ENCODE assay signal across 12 cellular contexts in the genomic region with DNA sequence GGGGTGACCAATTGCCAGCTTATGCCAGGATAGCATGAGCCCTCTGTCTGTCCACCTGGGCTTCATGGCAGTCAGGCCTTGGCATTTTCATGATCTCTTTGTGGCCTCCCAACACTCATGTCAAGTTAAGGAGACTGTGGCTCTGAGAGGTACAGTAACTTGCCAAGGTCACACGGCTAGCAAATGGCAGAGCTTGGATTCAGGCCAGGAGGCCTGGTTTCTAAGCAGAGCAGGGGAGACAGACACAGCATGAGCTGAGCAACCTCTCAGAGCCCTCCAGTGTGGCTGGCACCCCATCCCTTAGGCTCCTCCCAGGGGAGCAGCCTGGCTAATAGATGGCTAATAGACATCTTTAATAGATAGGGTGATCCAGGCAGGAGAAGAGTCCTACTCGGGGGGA. TPM values are rescaled to one million over a fixed set of nuclear protein-coding genes. Genes with fewer than 3 reads are reported as not detected.
DNase-seq lines count a peak whose midpoint lies in the region; ATAC-seq and TF ChIP-seq lines count a peak whose summit lies in the region.
"Had no signal": no experiment of that assay in that cellular context is flagged by ENCODE, and none has a peak within 500 bp of the region (broad histone marks: within the 10 kb centered on the region; RNA-seq: fewer than 3 reads in every experiment).

No MANE protein-coding gene starts in this region.

- H3K27me3 ChIP-seq in mesendoderm (ENCODE audit: insufficient read depth, low read length, poor library complexity) (no peaks in the 10 kb centered on the region), thoracic aorta (replicated peaks; ENCODE audit: insufficient read depth) (no peaks in the 10 kb centered on the region)

- TF ChIP-seq CTCF in coronary artery (IDR thresholded peaks at IDR 0.05), result no peak
- no peak for TF ChIP-seq CTCF in thoracic aorta (IDR thresholded peaks at IDR 0.05)

- peak overlapping the region; percentile 96 to 99 for H3K27ac ChIP-seq in coronary artery
- peak overlapping the region; percentile 15 for H3K27ac ChIP-seq in mesendoderm (ENCODE audit: low read depth, low read length)
- H3K27ac ChIP-seq in thoracic aorta, result peak overlapping the region; percentile 94 to 98

- H3K36me3 ChIP-seq in mesendoderm (ENCODE audit: control insufficient read depth, insufficient read depth, low read length) (no peaks in the 10 kb centered on the region), thoracic aorta (peaks cover 16% of the 10 kb centered on the region)

- no peak overlapping the region for H2BK5ac ChIP-seq in mesendoderm (ENCODE audit: low read length)

- peak overlapping the region; percentile 25 for H3K56ac ChIP-seq in mesendoderm (ENCODE audit: low read length)

- H3K4me3 ChIP-seq in coronary artery, result peak overlapping the region; percentile 31
- no peak overlapping the region for H3K4me3 ChIP-seq in mesendoderm (ENCODE audit: low read length)
- H3K4me3 ChIP-seq in thoracic aorta, result peak overlapping the region; percentile 8

- no peak for ATAC-seq in thoracic aorta (ENCODE audit: insufficient number of reproducible peaks, low FRiP score, low read depth)

- H3K9ac ChIP-seq in mesendoderm (ENCODE audit: low read length), result no peak overlapping the region

- WGBS in mesendoderm (ENCODE audit: extremely low coverage, insufficient coverage, low lambda C conversion rate), result no CpG with 5 or more reads among the region's 2 CpGs

- no peak overlapping the region for H2BK15ac ChIP-seq in mesendoderm (replicated peaks; ENCODE audit: low read depth)

- no peak overlapping the region for H3K4me2 ChIP-seq in mesendoderm (ENCODE audit: low read length)

- DNase-seq in NCI-H2171 (lab: John Stamatoyannopoulos, UW) (peak; percentile 16), coronary artery (ENCODE audit: low spot score) (no peak), mesendoderm (no peak), thoracic aorta (ENCODE audit: low spot score) (no peak), SW480 (ENCODE audit: low spot score) (no peak), germinal center (ENCODE audit: low spot score) (no peak), activated T-cell treated with anti-CD3 and anti-CD28 coated beads for 4 hours (no peak)
- DNase-seq in NK-92 treated with Interleukin-12 subunit alpha and Interleukin-12 subunit beta, amount 100 ng/mL, for 24 hours (lab: John Stamatoyannopoulos, UW), result no peak
- DNase-seq: cerebellar nuclear complex, hippocampal formation, NCI-H2081 had no signal

- peak overlapping the region; percentile 0 for H3K18ac ChIP-seq in mesendoderm (ENCODE audit: low read length)

- no peak overlapping the region for H4K5ac ChIP-seq in mesendoderm (ENCODE audit: low read length)

- no peaks in the 10 kb centered on the region for H3K79me2 ChIP-seq in mesendoderm (ENCODE audit: control insufficient read depth, insufficient read depth, low read length)

- H3K79me1 ChIP-seq in mesendoderm (ENCODE audit: low read length), result no peaks in the 10 kb centered on the region

- H2BK120ac ChIP-seq in mesendoderm (ENCODE audit: low read depth, low read length), result no peak overlapping the region

- no peak overlapping the region for H3K23ac ChIP-seq in mesendoderm (ENCODE audit: low read length)

- H2AK5ac ChIP-seq in mesendoderm (ENCODE audit: low read length), result no peak overlapping the region

- H3K4ac ChIP-seq in mesendoderm (ENCODE audit: low read depth, low read length), result no peak overlapping the region

- no peaks in the 10 kb centered on the region for H3K9me3 ChIP-seq in thoracic aorta

- H3K4me1 ChIP-seq in mesendoderm (ENCODE audit: control insufficient read depth, low read depth, low read length) (peaks cover 22% of the 10 kb centered on the region), thoracic aorta (ENCODE audit: control insufficient read depth in 1 of 2, low read depth in 2 of 2) (peaks cover 84 to 97% of the 10 kb centered on the region in 2 donors)

- H4K8ac ChIP-seq in mesendoderm (ENCODE audit: low read depth, low read length), result no peak overlapping the region

RNA-seq across cellular contexts. Expression of a gene that starts 4.0 kb away (rescaled TPM):
- polyA plus RNA-seq in mesendoderm (2013, experiment 1 of 2), result 1.7 TPM
- 1.6 TPM for polyA plus RNA-seq in mesendoderm (2013, experiment 2 of 2)
- total RNA-seq in thoracic aorta, result 100 to 1,000 TPM; 191 to 226 TPM
- total RNA-seq: T-helper 1 cell treated with Interleukin-12 subunit alpha and Interleukin-12 subunit beta and Interleukin-4 antibody, amounts not matched to agents 30 ng/mL and 1 ng/mL, for 36 hours had no signal

RNA-seq across cellular contexts. Expression of a gene that starts 16.6 kb away (rescaled TPM):
- 11.8 TPM for polyA plus RNA-seq in mesendoderm (2013, experiment 1 of 2)
- polyA plus RNA-seq in mesendoderm (2013, experiment 2 of 2), result 11.5 TPM
- 1 to 10 TPM in 1 of 2 donors, under 1 TPM in 1; 0.81 to 2.8 TPM for total RNA-seq in thoracic aorta
- total RNA-seq: T-helper 1 cell treated with Interleukin-12 subunit alpha and Interleukin-12 subunit beta and Interleukin-4 antibody, amounts not matched to agents 30 ng/mL and 1 ng/mL, for 36 hours had no signal

RNA-seq across cellular contexts. Expression of a gene that starts 56.4 kb away (rescaled TPM):
- 39.2 TPM for polyA plus RNA-seq in mesendoderm (2013, experiment 1 of 2)
- 39.6 TPM for polyA plus RNA-seq in mesendoderm (2013, experiment 2 of 2)
- 10 to 100 TPM; 37.8 to 46.5 TPM for total RNA-seq in thoracic aorta

Comparison
In these comparisons a context has a peak if more than half of its experiments do, and no peak if none do; other contexts are left out.
1. H3K27ac ChIP-seq: peak in every context shown above with its lines; median percentile 98 in coronary artery; 96 in thoracic aorta; 15 in mesendoderm.